ENCODE assay signal across 1 cellular context in genomic region chr13:32647926-32648325, GRCh38.
TF ChIP-seq lines count a peak whose summit lies in the region.

No MANE protein-coding gene starts in this region.

TF ChIP-seq in GM12878, 131 proteins besides CTCF, POLR2A, EP300 and RAD21 (continued from another document):
- TF ChIP-seq SKIL (IDR thresholded peaks at IDR 0.05; ENCODE audit: low read depth, poor library complexity, severe bottlenecking) (no peak), ZNF622 (IDR thresholded peaks at IDR 0.05) (no peak), SREBF1 (IDR thresholded peaks at IDR 0.05; ENCODE audit: low read length) (no peak), ZNF384 (IDR thresholded peaks at IDR 0.05; ENCODE audit: borderline replicate concordance, low read depth, low read length) (no peak), ATF3 (IDR thresholded peaks at IDR 0.05; ENCODE audit: borderline replicate concordance, extremely low read depth, low read depth, low read length) (no peak), SMAD1 (IDR thresholded peaks at IDR 0.05; ENCODE audit: low read depth, partially characterized antibody) (no peak), CREB1 (IDR thresholded peaks at IDR 0.05; ENCODE audit: low read depth) (no peak), EGR1 (IDR thresholded peaks at IDR 0.05; ENCODE audit: borderline replicate concordance in 1 of 2, low read depth in 2 of 2, low read length in 2 of 2) (no peak), NR2C1 (IDR thresholded peaks at IDR 0.05) (no peak), SPI1 (IDR thresholded peaks at IDR 0.05; ENCODE audit: borderline replicate concordance, insufficient read depth, low read depth, low read length) (no peak), KAT2A (conservative IDR thresholded peaks at IDR 0.05; ENCODE audit: control insufficient read depth, low read depth, low read length) (no peak), ZNF24 (IDR thresholded peaks at IDR 0.05) (no peak)
- TF ChIP-seq, protein P1, sequence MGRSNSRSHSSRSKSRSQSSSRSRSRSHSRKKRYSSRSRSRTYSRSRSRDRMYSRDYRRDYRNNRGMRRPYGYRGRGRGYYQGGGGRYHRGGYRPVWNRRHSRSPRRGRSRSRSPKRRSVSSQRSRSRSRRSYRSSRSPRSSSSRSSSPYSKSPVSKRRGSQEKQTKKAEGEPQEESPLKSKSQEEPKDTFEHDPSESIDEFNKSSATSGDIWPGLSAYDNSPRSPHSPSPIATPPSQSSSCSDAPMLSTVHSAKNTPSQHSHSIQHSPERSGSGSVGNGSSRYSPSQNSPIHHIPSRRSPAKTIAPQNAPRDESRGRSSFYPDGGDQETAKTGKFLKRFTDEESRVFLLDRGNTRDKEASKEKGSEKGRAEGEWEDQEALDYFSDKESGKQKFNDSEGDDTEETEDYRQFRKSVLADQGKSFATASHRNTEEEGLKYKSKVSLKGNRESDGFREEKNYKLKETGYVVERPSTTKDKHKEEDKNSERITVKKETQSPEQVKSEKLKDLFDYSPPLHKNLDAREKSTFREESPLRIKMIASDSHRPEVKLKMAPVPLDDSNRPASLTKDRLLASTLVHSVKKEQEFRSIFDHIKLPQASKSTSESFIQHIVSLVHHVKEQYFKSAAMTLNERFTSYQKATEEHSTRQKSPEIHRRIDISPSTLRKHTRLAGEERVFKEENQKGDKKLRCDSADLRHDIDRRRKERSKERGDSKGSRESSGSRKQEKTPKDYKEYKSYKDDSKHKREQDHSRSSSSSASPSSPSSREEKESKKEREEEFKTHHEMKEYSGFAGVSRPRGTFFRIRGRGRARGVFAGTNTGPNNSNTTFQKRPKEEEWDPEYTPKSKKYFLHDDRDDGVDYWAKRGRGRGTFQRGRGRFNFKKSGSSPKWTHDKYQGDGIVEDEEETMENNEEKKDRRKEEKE (IDR thresholded peaks at IDR 0.05): no peak
- TF ChIP-seq, protein P2, sequence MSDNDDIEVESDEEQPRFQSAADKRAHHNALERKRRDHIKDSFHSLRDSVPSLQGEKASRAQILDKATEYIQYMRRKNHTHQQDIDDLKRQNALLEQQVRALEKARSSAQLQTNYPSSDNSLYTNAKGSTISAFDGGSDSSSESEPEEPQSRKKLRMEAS (IDR thresholded peaks at IDR 0.05; ENCODE audit: low read depth, low read length): no peak
TF ChIP-seq in GM12878: peak in this region for 0.
